ENCODE assay signal across 1 cellular context in the genomic region with DNA sequence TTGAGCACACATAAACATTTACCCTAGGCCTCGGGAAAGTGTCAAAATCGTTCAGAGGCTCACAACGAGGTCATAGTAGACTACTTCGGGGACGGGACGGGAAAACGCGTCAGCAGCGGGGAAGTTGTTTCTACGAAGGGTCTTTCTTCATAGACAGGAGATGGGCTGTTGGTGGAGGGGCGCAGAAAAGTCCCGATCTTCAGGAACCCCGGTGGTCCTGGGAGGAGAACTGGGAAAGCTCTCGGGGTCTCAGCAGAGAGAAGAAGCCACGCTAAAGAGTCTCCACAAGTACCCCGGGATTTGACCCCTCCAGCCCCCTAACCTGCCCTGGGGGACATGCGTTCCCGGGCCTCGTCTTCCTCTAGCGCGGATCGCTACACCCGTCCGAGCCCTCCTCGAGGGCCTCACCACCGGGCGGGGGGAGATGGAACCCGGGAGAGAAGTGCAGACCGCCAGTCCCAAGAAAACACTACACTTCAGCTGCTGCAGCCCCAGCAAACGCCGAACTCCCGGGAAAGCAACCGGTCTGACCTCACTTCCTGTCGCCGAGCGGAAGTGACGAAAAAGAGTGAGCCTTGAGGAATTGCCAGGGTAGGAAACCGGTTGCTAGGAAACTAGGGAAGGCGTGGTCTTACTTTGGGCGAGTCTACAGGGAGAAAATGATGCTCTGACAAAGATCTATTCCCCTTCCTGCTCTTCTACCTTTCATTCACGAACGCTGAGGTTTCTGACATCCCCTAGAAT.
A peak's percentile ranks its signal among the peaks of the same experiment; 100 is the strongest.
TF ChIP-seq lines count a peak whose summit lies in the region.

A gene (minus strand): TSS at position 534 of the 744 bp plus-strand sequence. CDS start 1,611 bp downstream, outside the sequence.

TF ChIP-seq in HepG2, 621 proteins besides CTCF, POLR2A, EP300 and RAD21 (continued from another document and continues in another):
- TF ChIP-seq PITX1 (CRISPR knock-in tag; IDR thresholded peaks at IDR 0.05) (peak; percentile 26; the same call in 1 of the 2 replicates), ZNF263 (CRISPR knock-in tag; IDR thresholded peaks at IDR 0.05) (no peak), HNRNPL (IDR thresholded peaks at IDR 0.05; ENCODE audit: low read depth, low read length) (no peak), MXI1 (IDR thresholded peaks at IDR 0.05; ENCODE audit: borderline replicate concordance, low read depth, low read length) (peak; percentile 78; the same call in 2 of the 3 replicates), ATF7 (IDR thresholded peaks at IDR 0.05) (no peak), ATF7 (CRISPR knock-in tag; IDR thresholded peaks at IDR 0.05) (no peak), ZNF547 (CRISPR knock-in tag; IDR thresholded peaks at IDR 0.05) (no peak), ZIK1 (CRISPR knock-in tag; IDR thresholded peaks at IDR 0.05; ENCODE audit: borderline replicate concordance, low read depth) (no peak), MEIS2 (CRISPR knock-in tag; IDR thresholded peaks at IDR 0.05) (peak; percentile 36; the same call in 1 of the 2 replicates), FOXA3 (CRISPR knock-in tag; IDR thresholded peaks at IDR 0.05) (peak; percentile 15; the same call in 1 of the 2 replicates), NKX3-1 (CRISPR knock-in tag; IDR thresholded peaks at IDR 0.05) (no peak), ZNF460 (CRISPR knock-in tag; IDR thresholded peaks at IDR 0.05; ENCODE audit: borderline replicate concordance) (no peak), TBP (CRISPR knock-in tag; IDR thresholded peaks at IDR 0.05) (no peak), ZNF709 (CRISPR knock-in tag; IDR thresholded peaks at IDR 0.05) (no peak), ZNF558 (CRISPR knock-in tag; IDR thresholded peaks at IDR 0.05; ENCODE audit: borderline replicate concordance) (no peak), RARG (CRISPR knock-in tag; IDR thresholded peaks at IDR 0.05; ENCODE audit: low read depth) (no peak), DNMT3B (CRISPR knock-in tag; conservative IDR thresholded peaks at IDR 0.05) (no peak), CREB1 (IDR thresholded peaks at IDR 0.05) (peak; percentile 92), CREB1 (CRISPR knock-in tag; IDR thresholded peaks at IDR 0.05) (peak; percentile 99), ZC3H13 (CRISPR knock-in tag; IDR thresholded peaks at IDR 0.05) (no peak), NR2F6 (IDR thresholded peaks at IDR 0.05) (0 out of 2 replicates have a peak, but pooled peaks have one; percentile 24), NR2F6 (CRISPR knock-in tag; IDR thresholded peaks at IDR 0.05) (no peak), HOXA5 (CRISPR knock-in tag; IDR thresholded peaks at IDR 0.05) (no peak), DR1 (CRISPR knock-in tag; IDR thresholded peaks at IDR 0.05) (no peak), CENPT (CRISPR knock-in tag; IDR thresholded peaks at IDR 0.05; ENCODE audit: low read depth) (no peak), CBFB (CRISPR knock-in tag; IDR thresholded peaks at IDR 0.05) (no peak), NFYB (CRISPR knock-in tag; IDR thresholded peaks at IDR 0.05) (no peak), PPARG (CRISPR knock-in tag; conservative IDR thresholded peaks at IDR 0.05) (no peak), GABPB1 (CRISPR knock-in tag; IDR thresholded peaks at IDR 0.05) (peak; percentile 97), ZNF160 (CRISPR knock-in tag; IDR thresholded peaks at IDR 0.05) (no peak), PHF21A (CRISPR knock-in tag; IDR thresholded peaks at IDR 0.05) (no peak), ZNF660 (CRISPR knock-in tag; IDR thresholded peaks at IDR 0.05; ENCODE audit: borderline replicate concordance, low read depth) (no peak), ZNF772 (CRISPR knock-in tag; IDR thresholded peaks at IDR 0.05) (peak; percentile 44; the same call in 1 of the 2 replicates), ZNF101 (CRISPR knock-in tag; IDR thresholded peaks at IDR 0.05; ENCODE audit: borderline replicate concordance, low read depth) (no peak), BRD4 (CRISPR knock-in tag; IDR thresholded peaks at IDR 0.05) (no peak), ATF1 (CRISPR knock-in tag; IDR thresholded peaks at IDR 0.05) (peak; percentile 96), U2AF1 (optimal IDR thresholded peaks at IDR 0.05; ENCODE audit: low read depth, low read length) (no peak)
- TF ChIP-seq, protein P1, sequence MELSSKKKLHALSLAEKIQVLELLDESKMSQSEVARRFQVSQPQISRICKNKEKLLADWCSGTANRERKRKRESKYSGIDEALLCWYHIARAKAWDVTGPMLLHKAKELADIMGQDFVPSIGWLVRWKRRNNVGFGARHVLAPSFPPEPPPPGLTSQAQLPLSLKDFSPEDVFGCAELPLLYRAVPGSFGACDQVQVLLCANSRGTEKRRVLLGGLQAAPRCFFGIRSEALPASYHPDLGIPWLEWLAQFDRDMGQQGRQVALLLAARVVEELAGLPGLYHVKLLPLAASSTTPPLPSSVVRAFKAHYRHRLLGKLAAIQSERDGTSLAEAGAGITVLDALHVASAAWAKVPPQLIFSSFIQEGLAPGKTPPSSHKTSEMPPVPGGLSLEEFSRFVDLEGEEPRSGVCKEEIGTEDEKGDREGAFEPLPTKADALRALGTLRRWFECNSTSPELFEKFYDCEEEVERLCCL (CRISPR knock-in tag; IDR thresholded peaks at IDR 0.05; ENCODE audit: borderline replicate concordance): no peak
- TF ChIP-seq, protein P2, sequence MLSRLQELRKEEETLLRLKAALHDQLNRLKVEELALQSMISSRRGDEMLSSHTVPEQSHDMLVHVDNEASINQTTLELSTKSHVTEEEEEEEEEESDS (CRISPR knock-in tag; IDR thresholded peaks at IDR 0.05; ENCODE audit: borderline replicate concordance): no peak
- TF ChIP-seq, protein P3, sequence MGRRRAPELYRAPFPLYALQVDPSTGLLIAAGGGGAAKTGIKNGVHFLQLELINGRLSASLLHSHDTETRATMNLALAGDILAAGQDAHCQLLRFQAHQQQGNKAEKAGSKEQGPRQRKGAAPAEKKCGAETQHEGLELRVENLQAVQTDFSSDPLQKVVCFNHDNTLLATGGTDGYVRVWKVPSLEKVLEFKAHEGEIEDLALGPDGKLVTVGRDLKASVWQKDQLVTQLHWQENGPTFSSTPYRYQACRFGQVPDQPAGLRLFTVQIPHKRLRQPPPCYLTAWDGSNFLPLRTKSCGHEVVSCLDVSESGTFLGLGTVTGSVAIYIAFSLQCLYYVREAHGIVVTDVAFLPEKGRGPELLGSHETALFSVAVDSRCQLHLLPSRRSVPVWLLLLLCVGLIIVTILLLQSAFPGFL (CRISPR knock-in tag; IDR thresholded peaks at IDR 0.05): no peak
- TF ChIP-seq, protein P4, sequence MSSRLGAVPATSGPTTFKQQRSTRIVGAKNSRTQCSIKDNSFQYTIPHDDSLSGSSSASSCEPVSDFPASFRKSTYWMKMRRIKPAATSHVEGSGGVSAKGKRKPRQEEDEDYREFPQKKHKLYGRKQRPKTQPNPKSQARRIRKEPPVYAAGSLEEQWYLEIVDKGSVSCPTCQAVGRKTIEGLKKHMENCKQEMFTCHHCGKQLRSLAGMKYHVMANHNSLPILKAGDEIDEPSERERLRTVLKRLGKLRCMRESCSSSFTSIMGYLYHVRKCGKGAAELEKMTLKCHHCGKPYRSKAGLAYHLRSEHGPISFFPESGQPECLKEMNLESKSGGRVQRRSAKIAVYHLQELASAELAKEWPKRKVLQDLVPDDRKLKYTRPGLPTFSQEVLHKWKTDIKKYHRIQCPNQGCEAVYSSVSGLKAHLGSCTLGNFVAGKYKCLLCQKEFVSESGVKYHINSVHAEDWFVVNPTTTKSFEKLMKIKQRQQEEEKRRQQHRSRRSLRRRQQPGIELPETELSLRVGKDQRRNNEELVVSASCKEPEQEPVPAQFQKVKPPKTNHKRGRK (CRISPR knock-in tag; IDR thresholded peaks at IDR 0.05): no peak
- TF ChIP-seq, protein P5, sequence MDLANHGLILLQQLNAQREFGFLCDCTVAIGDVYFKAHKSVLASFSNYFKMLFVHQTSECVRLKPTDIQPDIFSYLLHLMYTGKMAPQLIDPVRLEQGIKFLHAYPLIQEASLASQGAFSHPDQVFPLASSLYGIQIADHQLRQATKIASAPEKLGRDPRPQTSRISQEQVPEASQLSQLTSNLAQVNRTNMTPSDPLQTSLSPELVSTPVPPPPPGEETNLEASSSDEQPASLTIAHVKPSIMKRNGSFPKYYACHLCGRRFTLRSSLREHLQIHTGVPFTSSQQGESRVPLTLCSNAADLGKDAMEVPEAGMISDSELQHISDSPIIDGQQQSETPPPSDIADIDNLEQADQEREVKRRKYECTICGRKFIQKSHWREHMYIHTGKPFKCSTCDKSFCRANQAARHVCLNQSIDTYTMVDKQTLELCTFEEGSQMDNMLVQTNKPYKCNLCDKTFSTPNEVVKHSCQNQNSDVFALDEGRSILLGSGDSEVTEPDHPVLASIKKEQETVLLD (CRISPR knock-in tag; IDR thresholded peaks at IDR 0.05; ENCODE audit: low read depth): no peak
- TF ChIP-seq, protein P6, sequence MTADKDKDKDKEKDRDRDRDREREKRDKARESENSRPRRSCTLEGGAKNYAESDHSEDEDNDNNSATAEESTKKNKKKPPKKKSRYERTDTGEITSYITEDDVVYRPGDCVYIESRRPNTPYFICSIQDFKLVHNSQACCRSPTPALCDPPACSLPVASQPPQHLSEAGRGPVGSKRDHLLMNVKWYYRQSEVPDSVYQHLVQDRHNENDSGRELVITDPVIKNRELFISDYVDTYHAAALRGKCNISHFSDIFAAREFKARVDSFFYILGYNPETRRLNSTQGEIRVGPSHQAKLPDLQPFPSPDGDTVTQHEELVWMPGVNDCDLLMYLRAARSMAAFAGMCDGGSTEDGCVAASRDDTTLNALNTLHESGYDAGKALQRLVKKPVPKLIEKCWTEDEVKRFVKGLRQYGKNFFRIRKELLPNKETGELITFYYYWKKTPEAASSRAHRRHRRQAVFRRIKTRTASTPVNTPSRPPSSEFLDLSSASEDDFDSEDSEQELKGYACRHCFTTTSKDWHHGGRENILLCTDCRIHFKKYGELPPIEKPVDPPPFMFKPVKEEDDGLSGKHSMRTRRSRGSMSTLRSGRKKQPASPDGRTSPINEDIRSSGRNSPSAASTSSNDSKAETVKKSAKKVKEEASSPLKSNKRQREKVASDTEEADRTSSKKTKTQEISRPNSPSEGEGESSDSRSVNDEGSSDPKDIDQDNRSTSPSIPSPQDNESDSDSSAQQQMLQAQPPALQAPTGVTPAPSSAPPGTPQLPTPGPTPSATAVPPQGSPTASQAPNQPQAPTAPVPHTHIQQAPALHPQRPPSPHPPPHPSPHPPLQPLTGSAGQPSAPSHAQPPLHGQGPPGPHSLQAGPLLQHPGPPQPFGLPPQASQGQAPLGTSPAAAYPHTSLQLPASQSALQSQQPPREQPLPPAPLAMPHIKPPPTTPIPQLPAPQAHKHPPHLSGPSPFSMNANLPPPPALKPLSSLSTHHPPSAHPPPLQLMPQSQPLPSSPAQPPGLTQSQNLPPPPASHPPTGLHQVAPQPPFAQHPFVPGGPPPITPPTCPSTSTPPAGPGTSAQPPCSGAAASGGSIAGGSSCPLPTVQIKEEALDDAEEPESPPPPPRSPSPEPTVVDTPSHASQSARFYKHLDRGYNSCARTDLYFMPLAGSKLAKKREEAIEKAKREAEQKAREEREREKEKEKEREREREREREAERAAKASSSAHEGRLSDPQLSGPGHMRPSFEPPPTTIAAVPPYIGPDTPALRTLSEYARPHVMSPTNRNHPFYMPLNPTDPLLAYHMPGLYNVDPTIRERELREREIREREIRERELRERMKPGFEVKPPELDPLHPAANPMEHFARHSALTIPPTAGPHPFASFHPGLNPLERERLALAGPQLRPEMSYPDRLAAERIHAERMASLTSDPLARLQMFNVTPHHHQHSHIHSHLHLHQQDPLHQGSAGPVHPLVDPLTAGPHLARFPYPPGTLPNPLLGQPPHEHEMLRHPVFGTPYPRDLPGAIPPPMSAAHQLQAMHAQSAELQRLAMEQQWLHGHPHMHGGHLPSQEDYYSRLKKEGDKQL (CRISPR knock-in tag; IDR thresholded peaks at IDR 0.05; ENCODE audit: low read depth): no peak
- TF ChIP-seq, protein P7, sequence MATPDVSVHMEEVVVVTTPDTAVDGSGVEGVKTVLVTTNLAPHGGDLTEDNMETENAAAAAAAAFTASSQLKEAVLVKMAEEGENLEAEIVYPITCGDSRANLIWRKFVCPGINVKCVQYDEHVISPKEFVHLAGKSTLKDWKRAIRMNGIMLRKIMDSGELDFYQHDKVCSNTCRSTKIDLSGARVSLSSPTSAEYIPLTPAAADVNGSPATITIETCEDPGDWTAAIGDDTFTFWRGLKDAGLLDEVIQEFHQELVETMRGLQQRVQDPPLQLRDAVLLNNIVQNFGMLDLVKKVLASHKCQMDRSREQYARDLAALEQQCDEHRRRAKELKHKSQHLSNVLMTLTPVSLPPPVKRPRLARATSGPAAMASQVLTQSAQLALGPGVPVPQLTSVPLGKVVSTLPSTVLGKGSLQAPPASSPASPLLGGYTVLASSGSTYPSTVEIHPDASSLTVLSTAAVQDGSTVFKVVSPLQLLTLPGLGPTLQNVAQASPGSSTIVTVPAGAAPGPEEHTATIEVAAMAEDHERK (CRISPR knock-in tag; IDR thresholded peaks at IDR 0.05; ENCODE audit: low read depth): no peak
- TF ChIP-seq, protein P8, sequence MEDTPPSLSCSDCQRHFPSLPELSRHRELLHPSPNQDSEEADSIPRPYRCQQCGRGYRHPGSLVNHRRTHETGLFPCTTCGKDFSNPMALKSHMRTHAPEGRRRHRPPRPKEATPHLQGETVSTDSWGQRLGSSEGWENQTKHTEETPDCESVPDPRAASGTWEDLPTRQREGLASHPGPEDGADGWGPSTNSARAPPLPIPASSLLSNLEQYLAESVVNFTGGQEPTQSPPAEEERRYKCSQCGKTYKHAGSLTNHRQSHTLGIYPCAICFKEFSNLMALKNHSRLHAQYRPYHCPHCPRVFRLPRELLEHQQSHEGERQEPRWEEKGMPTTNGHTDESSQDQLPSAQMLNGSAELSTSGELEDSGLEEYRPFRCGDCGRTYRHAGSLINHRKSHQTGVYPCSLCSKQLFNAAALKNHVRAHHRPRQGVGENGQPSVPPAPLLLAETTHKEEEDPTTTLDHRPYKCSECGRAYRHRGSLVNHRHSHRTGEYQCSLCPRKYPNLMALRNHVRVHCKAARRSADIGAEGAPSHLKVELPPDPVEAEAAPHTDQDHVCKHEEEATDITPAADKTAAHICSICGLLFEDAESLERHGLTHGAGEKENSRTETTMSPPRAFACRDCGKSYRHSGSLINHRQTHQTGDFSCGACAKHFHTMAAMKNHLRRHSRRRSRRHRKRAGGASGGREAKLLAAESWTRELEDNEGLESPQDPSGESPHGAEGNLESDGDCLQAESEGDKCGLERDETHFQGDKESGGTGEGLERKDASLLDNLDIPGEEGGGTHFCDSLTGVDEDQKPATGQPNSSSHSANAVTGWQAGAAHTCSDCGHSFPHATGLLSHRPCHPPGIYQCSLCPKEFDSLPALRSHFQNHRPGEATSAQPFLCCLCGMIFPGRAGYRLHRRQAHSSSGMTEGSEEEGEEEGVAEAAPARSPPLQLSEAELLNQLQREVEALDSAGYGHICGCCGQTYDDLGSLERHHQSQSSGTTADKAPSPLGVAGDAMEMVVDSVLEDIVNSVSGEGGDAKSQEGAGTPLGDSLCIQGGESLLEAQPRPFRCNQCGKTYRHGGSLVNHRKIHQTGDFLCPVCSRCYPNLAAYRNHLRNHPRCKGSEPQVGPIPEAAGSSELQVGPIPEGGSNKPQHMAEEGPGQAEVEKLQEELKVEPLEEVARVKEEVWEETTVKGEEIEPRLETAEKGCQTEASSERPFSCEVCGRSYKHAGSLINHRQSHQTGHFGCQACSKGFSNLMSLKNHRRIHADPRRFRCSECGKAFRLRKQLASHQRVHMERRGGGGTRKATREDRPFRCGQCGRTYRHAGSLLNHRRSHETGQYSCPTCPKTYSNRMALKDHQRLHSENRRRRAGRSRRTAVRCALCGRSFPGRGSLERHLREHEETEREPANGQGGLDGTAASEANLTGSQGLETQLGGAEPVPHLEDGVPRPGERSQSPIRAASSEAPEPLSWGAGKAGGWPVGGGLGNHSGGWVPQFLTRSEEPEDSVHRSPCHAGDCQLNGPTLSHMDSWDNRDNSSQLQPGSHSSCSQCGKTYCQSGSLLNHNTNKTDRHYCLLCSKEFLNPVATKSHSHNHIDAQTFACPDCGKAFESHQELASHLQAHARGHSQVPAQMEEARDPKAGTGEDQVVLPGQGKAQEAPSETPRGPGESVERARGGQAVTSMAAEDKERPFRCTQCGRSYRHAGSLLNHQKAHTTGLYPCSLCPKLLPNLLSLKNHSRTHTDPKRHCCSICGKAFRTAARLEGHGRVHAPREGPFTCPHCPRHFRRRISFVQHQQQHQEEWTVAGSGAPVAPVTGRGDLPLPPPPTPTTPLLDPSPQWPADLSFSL (CRISPR knock-in tag; IDR thresholded peaks at IDR 0.05): no peak
